Comparison of ENCODE assay signal across 8 cellular contexts in the genomic region with DNA sequence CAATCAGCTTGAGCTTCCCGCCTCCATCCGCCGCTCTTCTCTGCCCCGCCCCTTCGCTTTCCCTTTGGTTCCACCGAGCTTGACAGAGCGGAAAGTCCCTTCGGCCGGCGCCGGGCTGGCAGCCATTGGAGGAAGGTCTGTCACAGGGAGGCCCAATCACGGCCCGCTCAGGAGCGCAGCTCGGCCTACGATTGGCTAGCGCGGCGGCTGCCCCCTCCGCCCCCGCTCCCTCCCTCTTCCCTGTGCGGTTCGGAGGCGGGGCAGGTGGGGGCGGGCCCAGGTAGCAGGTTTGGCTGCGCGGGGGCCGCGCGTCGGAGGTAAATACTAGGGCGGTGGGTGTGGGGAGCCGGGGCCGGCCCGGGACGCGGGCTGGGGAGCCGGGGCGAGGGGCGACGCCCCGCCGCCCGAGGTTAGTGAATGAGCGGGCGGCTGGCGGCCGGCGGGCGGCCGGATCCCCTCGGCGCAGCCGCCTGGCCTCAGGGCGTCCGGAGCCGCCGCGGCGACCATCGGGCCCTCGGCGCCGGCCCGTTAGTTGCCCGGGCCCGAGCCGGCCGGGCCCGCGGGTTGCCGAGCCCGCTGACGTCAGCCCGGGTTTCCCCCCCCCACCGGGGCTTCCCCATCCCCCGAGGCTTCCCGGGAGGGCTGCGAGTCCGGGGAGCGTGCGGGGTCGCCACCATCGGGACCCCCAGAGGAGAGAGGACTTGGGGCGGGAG. TPM values are rescaled to one million over a fixed set of nuclear protein-coding genes. Genes with fewer than 3 reads are reported as not detected.
DNase-seq lines count a peak whose midpoint lies in the region; ATAC-seq and TF ChIP-seq lines count a peak whose summit lies in the region.

A gene (plus strand): TSS at position 279 of the 713 bp plus-strand sequence. CDS start 7,613 bp downstream, outside the sequence.

- no peak for TF ChIP-seq CTCF in choroid plexus epithelial cell (conservative IDR thresholded peaks at IDR 0.05; ENCODE audit: low read depth, low read length)
- TF ChIP-seq CTCF in kidney epithelial cell (IDR thresholded peaks at IDR 0.05; ENCODE audit: insufficient read depth, low read length, poor library complexity, severe bottlenecking), result no peak

- intact Hi-C loops in activated CD4-positive, alpha-beta T cell treated with anti-CD3 and anti-CD28 coated beads for 36 hours (cut with DNase I, micrococcal nuclease), result loop anchor here (1.0 to 10.0 kb wide), 15 partner anchors 43 to 717 kb away; a partner anchor contains a TSS

- peaks cover 3% of the 10 kb centered on the region for H3K27me3 ChIP-seq in kidney epithelial cell (ENCODE audit: control insufficient read depth, insufficient read depth, low read length)

- peak; percentile 100 for DNase-seq in Ammon's horn (ENCODE audit: low spot score)
- DNase-seq in GM19238 (ENCODE audit: insufficient read length, low spot score), result peak; percentile 94
- peak; percentile 99 to 100 for DNase-seq in NCI-H524 (lab: John Stamatoyannopoulos, UW)
- peak; percentile 100 for DNase-seq in activated CD4-positive, alpha-beta T cell treated with anti-CD3 and anti-CD28 coated beads for 36 hours
- peak; percentile 100 for DNase-seq in choroid plexus epithelial cell (ENCODE audit: low read depth)
- peak; percentile 94 for DNase-seq in kidney epithelial cell (ENCODE audit: low read depth)
- DNase-seq in stimulated activated CD4-positive, alpha-beta T cell treated with anti-CD3 and anti-CD28 coated beads, Interleukin-15, amount 100 ng/mL, for 48 hours (ENCODE audit: low read depth in 2 of 2), result peak; percentile 99 to 100

- CTCF ChIA-PET in activated CD4-positive, alpha-beta T cell treated with anti-CD3 and anti-CD28 coated beads for 36 hours (lab: Charles Lee), result interaction anchor here (0.6 to 2.2 kb wide), 12 partner anchors 10 to 89 kb away, joined by 3 to 21 read pairs (median 5); a partner anchor contains a TSS

- no peaks in the 10 kb centered on the region for H3K9me3 Mint-ChIP-seq in activated CD4-positive, alpha-beta T cell treated with anti-CD3 and anti-CD28 coated beads for 36 hours (ENCODE audit: low read depth)

- ATAC-seq in HG03442 (IDR thresholded peaks at IDR 0.05; ENCODE audit: unreplicated experiment), result peak; percentile 91
- ATAC-seq in activated CD4-positive, alpha-beta T cell treated with anti-CD3 and anti-CD28 coated beads for 36 hours, result peak; percentile 91

- peaks cover 23% of the 10 kb centered on the region for H3K36me3 Mint-ChIP-seq in activated CD4-positive, alpha-beta T cell treated with anti-CD3 and anti-CD28 coated beads for 36 hours (ENCODE audit: low read depth)

- peak within 1 kb of the TSS; percentile 95 for H3K27ac Mint-ChIP-seq in activated CD4-positive, alpha-beta T cell treated with anti-CD3 and anti-CD28 coated beads for 36 hours

- H3K4me3 ChIP-seq in choroid plexus epithelial cell (ENCODE audit: low read depth, low read length), result peak within 1 kb of the TSS; percentile 76
- peak within 1 kb of the TSS; percentile 85 for H3K4me3 ChIP-seq in kidney epithelial cell (ENCODE audit: low read depth, low read length)

- peaks cover 42% of the 10 kb centered on the region for H3K4me1 Mint-ChIP-seq in activated CD4-positive, alpha-beta T cell treated with anti-CD3 and anti-CD28 coated beads for 36 hours

- H3K36me3 ChIP-seq in kidney epithelial cell (ENCODE audit: control insufficient read depth, insufficient read depth, low read length), result no peaks in the 10 kb centered on the region

- peak within 1 kb of the TSS; percentile 93 for H3K4me3 Mint-ChIP-seq in activated CD4-positive, alpha-beta T cell treated with anti-CD3 and anti-CD28 coated beads for 36 hours

- POLR2A ChIA-PET in activated CD4-positive, alpha-beta T cell treated with anti-CD3 and anti-CD28 coated beads for 36 hours (lab: Charles Lee), result interaction anchor here (0.6 to 2.2 kb wide), 8 partner anchors 24 to 468 kb away, joined by 3 to 9 read pairs (median 4); a partner anchor contains a TSS

- H3K27me3 Mint-ChIP-seq in activated CD4-positive, alpha-beta T cell treated with anti-CD3 and anti-CD28 coated beads for 36 hours, result no peaks in the 10 kb centered on the region

RNA-seq across cellular contexts. Expression of the gene that starts here (rescaled TPM):
- total RNA-seq in activated CD4-positive, alpha-beta T cell treated with anti-CD3 and anti-CD28 coated beads for 36 hours, result 10 to 100 TPM; 72.4 to 92.8 TPM
- 21.5 and 24.4 TPM in 2 replicates for total RNA-seq in kidney epithelial cell

Comparison
In these comparisons a context has a peak if more than half of its experiments do, and no peak if none do; other contexts are left out.
1. Peak in every context shown above with its lines: DNase-seq, ATAC-seq and H3K4me3 ChIP-seq.